In the genomic region with DNA sequence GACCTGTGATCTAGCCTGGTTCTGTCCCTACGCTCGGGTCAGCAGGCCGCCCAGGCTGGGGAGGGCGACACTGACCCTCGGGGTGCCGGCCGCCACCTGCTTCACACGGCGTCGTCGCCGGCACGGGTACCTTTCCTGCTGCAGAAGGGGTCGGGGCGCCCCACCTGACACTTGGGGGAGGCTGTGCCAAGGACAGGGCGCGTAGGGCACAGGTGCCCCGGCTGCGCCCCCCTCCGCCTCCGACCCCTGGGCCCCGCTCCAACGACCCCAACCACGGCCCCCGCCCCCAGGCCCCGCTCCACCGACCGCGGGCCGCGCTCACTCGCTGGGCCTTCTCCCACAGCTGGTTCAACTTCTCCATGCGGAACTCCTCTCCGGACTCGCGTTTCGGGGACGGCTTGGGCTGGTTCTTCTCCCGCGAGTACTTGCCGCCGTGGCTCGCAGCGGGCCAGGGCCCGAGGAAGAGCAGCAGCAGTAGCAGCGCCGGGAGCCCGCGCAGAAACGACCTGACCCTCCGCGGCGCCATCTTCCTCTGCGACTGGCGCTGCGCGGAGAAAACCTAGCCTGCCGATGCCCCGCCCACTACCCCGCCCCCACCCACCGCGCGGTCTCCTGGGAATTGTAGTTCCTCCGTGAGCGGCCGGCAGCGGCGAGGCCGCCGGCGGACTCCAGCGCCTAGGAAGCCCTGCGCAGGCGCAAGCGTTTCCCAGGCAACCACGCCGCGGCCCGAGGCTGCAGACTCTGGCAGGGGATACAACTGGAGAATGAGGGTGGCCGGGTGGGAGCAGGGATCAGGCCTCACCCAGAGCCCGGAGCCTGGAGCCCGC, we compare ENCODE assay signal across 7 cellular contexts.
DNase-seq lines count a peak whose midpoint lies in the region; ATAC-seq and TF ChIP-seq lines count a peak whose summit lies in the region.

A gene with protein sequence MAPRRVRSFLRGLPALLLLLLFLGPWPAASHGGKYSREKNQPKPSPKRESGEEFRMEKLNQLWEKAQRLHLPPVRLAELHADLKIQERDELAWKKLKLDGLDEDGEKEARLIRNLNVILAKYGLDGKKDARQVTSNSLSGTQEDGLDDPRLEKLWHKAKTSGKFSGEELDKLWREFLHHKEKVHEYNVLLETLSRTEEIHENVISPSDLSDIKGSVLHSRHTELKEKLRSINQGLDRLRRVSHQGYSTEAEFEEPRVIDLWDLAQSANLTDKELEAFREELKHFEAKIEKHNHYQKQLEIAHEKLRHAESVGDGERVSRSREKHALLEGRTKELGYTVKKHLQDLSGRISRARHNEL (minus strand): TSS at position 536 of the 827 bp plus-strand sequence. CDS start 10 bp downstream, at position 526.

- TF ChIP-seq CTCF in retinal pigment epithelial cell (conservative IDR thresholded peaks at IDR 0.05; ENCODE audit: low read depth, low read length), result no peak

- ATAC-seq in GM18502 (IDR thresholded peaks at IDR 0.05; ENCODE audit: poor library complexity, unreplicated experiment), result peak; percentile 89
- peak; percentile 66 for ATAC-seq in HG02938 (IDR thresholded peaks at IDR 0.05; ENCODE audit: unreplicated experiment)

- H3K4me3 ChIP-seq in retinal pigment epithelial cell (ENCODE audit: low read length), result peak within 1 kb of the TSS; percentile 80

- DNase-seq in NCI-H2029 treated with DMSO at 0.1 percent for 48 hours (lab: John Stamatoyannopoulos, UW), result peak; percentile 58
- peak; percentile 92 for DNase-seq in T1000 (lab: John Stamatoyannopoulos, UW)
- DNase-seq in astrocyte of the hippocampus (ENCODE audit: low read depth, low spot score), result peak; percentile 97
- peak; percentile 45 to 98 (median 91) for DNase-seq in hypothalamus (lab: John Stamatoyannopoulos, UW)
- DNase-seq in retinal pigment epithelial cell (ENCODE audit: low read depth), result peak; percentile 52

Comparison
In these comparisons a context has a peak if more than half of its experiments do, and no peak if none do; other contexts are left out.
1. Peak in every context shown above with its lines: DNase-seq, ATAC-seq and H3K4me3 ChIP-seq.